Comparison of ENCODE assay signal across 1 cellular context in the genomic region with DNA sequence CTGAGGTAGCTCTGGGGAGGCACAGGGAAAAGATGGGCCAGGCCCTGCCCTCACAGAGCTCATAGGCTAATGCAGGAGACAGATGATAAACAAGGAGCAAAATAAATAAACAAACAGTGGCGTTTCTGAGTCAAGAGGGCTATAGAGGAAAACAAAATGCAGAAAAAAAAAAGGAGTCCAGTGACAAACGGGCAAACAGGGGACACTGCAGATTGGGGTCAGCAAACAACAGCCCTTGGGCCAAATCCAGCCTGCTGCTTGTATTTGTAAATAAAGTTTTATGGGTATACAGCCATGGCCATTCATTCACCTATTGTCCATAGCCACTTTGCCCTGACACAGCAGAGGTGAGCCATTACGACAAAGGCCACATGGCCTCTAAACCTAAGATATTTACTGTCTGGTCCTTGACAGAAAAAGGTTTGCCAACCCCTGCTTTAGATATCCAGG.
A peak's percentile ranks its signal among the peaks of the same experiment; 100 is the strongest.
TF ChIP-seq lines count a peak whose summit lies in the region.

No MANE protein-coding gene starts in this region.

TF ChIP-seq in A549, 52 proteins besides CTCF, POLR2A, EP300 and RAD21:
- no peak for TF ChIP-seq TP53 (CRISPR knock-in tag; IDR thresholded peaks at IDR 0.05)
- TF ChIP-seq, protein P1, sequence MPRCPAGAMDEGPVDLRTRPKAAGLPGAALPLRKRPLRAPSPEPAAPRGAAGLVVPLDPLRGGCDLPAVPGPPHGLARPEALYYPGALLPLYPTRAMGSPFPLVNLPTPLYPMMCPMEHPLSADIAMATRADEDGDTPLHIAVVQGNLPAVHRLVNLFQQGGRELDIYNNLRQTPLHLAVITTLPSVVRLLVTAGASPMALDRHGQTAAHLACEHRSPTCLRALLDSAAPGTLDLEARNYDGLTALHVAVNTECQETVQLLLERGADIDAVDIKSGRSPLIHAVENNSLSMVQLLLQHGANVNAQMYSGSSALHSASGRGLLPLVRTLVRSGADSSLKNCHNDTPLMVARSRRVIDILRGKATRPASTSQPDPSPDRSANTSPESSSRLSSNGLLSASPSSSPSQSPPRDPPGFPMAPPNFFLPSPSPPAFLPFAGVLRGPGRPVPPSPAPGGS (IDR thresholded peaks at IDR 0.05): peak; percentile 3; the same call in 1 of the 3 replicates
